ENCODE assay signal across 7 cellular contexts in genomic region chr21:41109174-41109573, GRCh38.
"Had no signal": no experiment of that assay in that cellular context is flagged by ENCODE, and none has a peak within 500 bp of the region (broad histone marks: within the 10 kb centered on the region; RNA-seq: fewer than 3 reads in every experiment).

No MANE protein-coding gene starts in this region.

- H2AFZ ChIP-seq: GM23248 had no signal

- H3K4me3 Mint-ChIP-seq: H9 had no signal

- H3K9ac ChIP-seq: GM23248 had no signal

- ATAC-seq: K562 had no signal

- DNase-seq: GM23248, GOT3, H9, HCEC 1CT, IMR-90, KG1 had no signal

- H3K27ac ChIP-seq: GM23248 had no signal

- H3K9me3 Mint-ChIP-seq: H9 had no signal

- H3K4me3 ChIP-seq: GM23248, K562 had no signal

- H3K27ac Mint-ChIP-seq: H9 had no signal
